8 cellular contexts compared by ENCODE assay signal in genomic region chr17:8151641-8152111, GRCh38. TPM values are rescaled to one million over a fixed set of nuclear protein-coding genes. Genes with fewer than 3 reads are reported as not detected.
DNase-seq lines count a peak whose midpoint lies in the region; ATAC-seq and TF ChIP-seq lines count a peak whose summit lies in the region.

No MANE protein-coding gene starts in this region.

- no peak overlapping the region for H3K27ac Mint-ChIP-seq in activated T-cell treated with anti-CD3 and anti-CD28 coated beads, Interleukin-2, amount 50 U/mL, for 24 hours

- peaks cover 47% of the 10 kb centered on the region for H3K36me3 Mint-ChIP-seq in activated T-cell treated with anti-CD3 and anti-CD28 coated beads, Interleukin-2, amount 50 U/mL, for 24 hours (ENCODE audit: low read depth)
- peaks cover 16% of the 10 kb centered on the region for H3K36me3 Mint-ChIP-seq in activated T-cell treated with anti-CD3 and anti-CD28 coated beads, Interleukin-2, amount 50 U/mL, for 4 hours (ENCODE audit: insufficient read depth)

- 1% methylated on average over 22 of the region's 22 CpGs for WGBS in ectodermal cell, 2 experiments
- WGBS in lower leg skin, 2 donors = 3 to 5% methylated on average over 22 of the region's 22 CpGs

- H3K9me3 ChIP-seq in ectodermal cell (ENCODE audit: control insufficient read depth, low read length) = no peaks in the 10 kb centered on the region

- H3K27me3 ChIP-seq in ectodermal cell (ENCODE audit: control insufficient read depth, insufficient read depth, low read length, poor library complexity, severe bottlenecking) = no peaks in the 10 kb centered on the region

- intact Hi-C loops in lower leg skin (cut with DNase I; ENCODE audit: low total_unique reads) = no loop called here

- H3K4me3 Mint-ChIP-seq in activated T-cell treated with anti-CD3 and anti-CD28 coated beads, Interleukin-2, amount 50 U/mL, for 24 hours = peak overlapping the region; percentile 91
- no peak overlapping the region for H3K4me3 Mint-ChIP-seq in activated T-cell treated with anti-CD3 and anti-CD28 coated beads, Interleukin-2, amount 50 U/mL, for 4 hours

- H3K27ac ChIP-seq in RWPE1 (peak overlapping the region; percentile 98), ectodermal cell (ENCODE audit: insufficient read depth, low read depth, low read length, poor library complexity, severe bottlenecking) (peak overlapping the region; percentile 38)

- H3K4me1 ChIP-seq in ectodermal cell (ENCODE audit: control insufficient read depth, insufficient read depth, low read length) = peaks cover 18% of the 10 kb centered on the region

- H3K9me3 Mint-ChIP-seq in activated T-cell treated with anti-CD3 and anti-CD28 coated beads, Interleukin-2, amount 50 U/mL, for 24 hours = no peaks in the 10 kb centered on the region
- no peaks in the 10 kb centered on the region for H3K9me3 Mint-ChIP-seq in activated T-cell treated with anti-CD3 and anti-CD28 coated beads, Interleukin-2, amount 50 U/mL, for 4 hours

- H3K4me1 Mint-ChIP-seq in activated T-cell treated with anti-CD3 and anti-CD28 coated beads, Interleukin-2, amount 50 U/mL, for 24 hours (ENCODE audit: low read depth) = peaks cover 39% of the 10 kb centered on the region
- H3K4me1 Mint-ChIP-seq in activated T-cell treated with anti-CD3 and anti-CD28 coated beads, Interleukin-2, amount 50 U/mL, for 4 hours (ENCODE audit: low read depth) = peaks cover 21% of the 10 kb centered on the region

- CTCF ChIA-PET in RWPE1 (lab: Yijun Ruan, JAX) = interaction anchor here (0.6 to 1.6 kb wide), 2 partner anchors 12 to 61 kb away, joined by 4 to 9 read pairs; no protein-coding TSS in a partner anchor

- POLR2A ChIA-PET in RWPE1 (lab: Yijun Ruan, JAX; ENCODE audit: low non-redundant PET) = no interaction called here

- peak; percentile 64 for DNase-seq in activated T-cell treated with anti-CD3 and anti-CD28 coated beads, Interleukin-2, amount 50 U/mL, for 24 hours
- no peak for DNase-seq in activated T-cell treated with anti-CD3 and anti-CD28 coated beads, Interleukin-2, amount 50 U/mL, for 4 hours
- no peak for DNase-seq in RWPE1 (ENCODE audit: low spot score)
- peak; percentile 88 to 98 for DNase-seq in lower leg skin (ENCODE audit: low spot score in 2 of 2)
- peak; percentile 71 for DNase-seq in superior temporal gyrus (ENCODE audit: extremely low spot score)

- H3K4me3 ChIP-seq in ectodermal cell (ENCODE audit: insufficient read depth, low read depth, low read length) = peak overlapping the region; percentile 74
- peak overlapping the region; percentile 71 for H3K4me3 ChIP-seq in lower leg skin (ENCODE audit: low read depth, poor library complexity, severe bottlenecking)

- no peak for ATAC-seq in activated T-cell treated with anti-CD3 and anti-CD28 coated beads, Interleukin-2, amount 50 U/mL, for 4 hours
- no peak for ATAC-seq in HG03469 (IDR thresholded peaks at IDR 0.05; ENCODE audit: unreplicated experiment)
- no peak for ATAC-seq in GM21717 (IDR thresholded peaks at IDR 0.05; ENCODE audit: unreplicated experiment)

- TF ChIP-seq CTCF in RWPE1 (conservative IDR thresholded peaks at IDR 0.05; ENCODE audit: low read depth) = no peak
- TF ChIP-seq CTCF in lower leg skin (IDR thresholded peaks at IDR 0.05) = no peak

- H3K27me3 Mint-ChIP-seq in activated T-cell treated with anti-CD3 and anti-CD28 coated beads, Interleukin-2, amount 50 U/mL, for 24 hours = no peaks in the 10 kb centered on the region
- no peaks in the 10 kb centered on the region for H3K27me3 Mint-ChIP-seq in activated T-cell treated with anti-CD3 and anti-CD28 coated beads, Interleukin-2, amount 50 U/mL, for 4 hours (ENCODE audit: low read depth)

- no peak for TF ChIP-seq POLR2A in lower leg skin (IDR thresholded peaks at IDR 0.05)

- peaks cover 24% of the 10 kb centered on the region for H3K36me3 ChIP-seq in ectodermal cell (ENCODE audit: control insufficient read depth, insufficient read depth, low read length)

RNA-seq across cellular contexts. Expression of gene PER1, which starts 0.5 kb away (rescaled TPM):
- total RNA-seq in activated T-cell treated with anti-CD3 and anti-CD28 coated beads, Interleukin-2, amount 50 U/mL, for 4 hours = 10 to 100 TPM; 30.4 to 36.9 (median 36.7) TPM
- polyA plus RNA-seq in ectodermal cell (2013, experiment 1 of 4) = 20.6 TPM
- 22.6 TPM for polyA plus RNA-seq in ectodermal cell (2013, experiment 2 of 4)
- 20.0 TPM for polyA plus RNA-seq in ectodermal cell (2013, experiment 3 of 4)
- 21.2 TPM for polyA plus RNA-seq in ectodermal cell (2013, experiment 4 of 4)
- 100 to 1,000 TPM; 197 to 545 (median 266) TPM for total RNA-seq in lower leg skin

RNA-seq across cellular contexts. Expression of gene VAMP2, which starts 11.1 kb away (rescaled TPM):
- total RNA-seq in activated T-cell treated with anti-CD3 and anti-CD28 coated beads, Interleukin-2, amount 50 U/mL, for 4 hours = 10 to 100 TPM; 49.6 to 67.5 (median 59.7) TPM
- 50.3 TPM for polyA plus RNA-seq in ectodermal cell (2013, experiment 1 of 4)
- polyA plus RNA-seq in ectodermal cell (2013, experiment 2 of 4) = 44.8 TPM
- polyA plus RNA-seq in ectodermal cell (2013, experiment 3 of 4) = 38.2 TPM
- 47.1 TPM for polyA plus RNA-seq in ectodermal cell (2013, experiment 4 of 4)
- total RNA-seq in lower leg skin = 10 to 100 TPM; 43.5 to 58.9 (median 49.3) TPM

RNA-seq across cellular contexts. Expression of gene TMEM107, which starts 24.5 kb away (rescaled TPM):
- total RNA-seq in activated T-cell treated with anti-CD3 and anti-CD28 coated beads, Interleukin-2, amount 50 U/mL, for 4 hours = 10 to 100 TPM; 11.9 to 18.6 (median 18.1) TPM
- polyA plus RNA-seq in ectodermal cell (2013, experiment 1 of 4) = 18.8 TPM
- 18.2 TPM for polyA plus RNA-seq in ectodermal cell (2013, experiment 2 of 4)
- 31.3 TPM for polyA plus RNA-seq in ectodermal cell (2013, experiment 3 of 4)
- 28.9 TPM for polyA plus RNA-seq in ectodermal cell (2013, experiment 4 of 4)
- 10 to 100 TPM; 15.9 to 21.0 (median 17.6) TPM for total RNA-seq in lower leg skin

RNA-seq across cellular contexts. Expression of gene HES7, which starts 27.8 kb away (rescaled TPM):
- 1 to 10 TPM; 1.2 to 1.7 (median 1.4) TPM for total RNA-seq in activated T-cell treated with anti-CD3 and anti-CD28 coated beads, Interleukin-2, amount 50 U/mL, for 4 hours
- not detected for polyA plus RNA-seq in ectodermal cell (2013, experiment 1 of 4)
- polyA plus RNA-seq in ectodermal cell (2013, experiment 2 of 4) = 0.21 TPM
- 0.91 TPM for polyA plus RNA-seq in ectodermal cell (2013, experiment 3 of 4)
- polyA plus RNA-seq in ectodermal cell (2013, experiment 4 of 4) = 0.53 TPM
- not detected for total RNA-seq in lower leg skin

RNA-seq across cellular contexts. Expression of gene ALOXE3, which starts 33.4 kb away (rescaled TPM):
- not detected for total RNA-seq in activated T-cell treated with anti-CD3 and anti-CD28 coated beads, Interleukin-2, amount 50 U/mL, for 4 hours
- not detected for polyA plus RNA-seq in ectodermal cell (2013, experiment 1 of 4)
- not detected for polyA plus RNA-seq in ectodermal cell (2013, experiment 2 of 4)
- polyA plus RNA-seq in ectodermal cell (2013, experiment 3 of 4) = not detected
- not detected for polyA plus RNA-seq in ectodermal cell (2013, experiment 4 of 4)
- total RNA-seq in lower leg skin = 100 to 1,000 TPM in 1 of 4 donors, 10 to 100 TPM in 3; 73.8 to 143 (median 88.2) TPM

Comparison
In these comparisons a context has a peak if more than half of its experiments do, and no peak if none do; other contexts are left out.
1. DNase-seq: peak in activated T-cell treated with anti-CD3 and anti-CD28 coated beads, Interleukin-2, amount 50 U/mL, for 24 hours (single experiment), lower leg skin (2 of 2) and superior temporal gyrus (single experiment); none in activated T-cell treated with anti-CD3 and anti-CD28 coated beads, Interleukin-2, amount 50 U/mL, for 4 hours (single experiment) and RWPE1 (single experiment).
2. RNA of gene PER1, which starts 0.5 kb away (total RNA-seq): 197 to 545 TPM in lower leg skin; 30.4 to 36.9 TPM in activated T-cell treated with anti-CD3 and anti-CD28 coated beads, Interleukin-2, amount 50 U/mL, for 4 hours; every median in the first group is over 4 times any median in the second.